2 cellular contexts compared by ENCODE assay signal in the genomic region with DNA sequence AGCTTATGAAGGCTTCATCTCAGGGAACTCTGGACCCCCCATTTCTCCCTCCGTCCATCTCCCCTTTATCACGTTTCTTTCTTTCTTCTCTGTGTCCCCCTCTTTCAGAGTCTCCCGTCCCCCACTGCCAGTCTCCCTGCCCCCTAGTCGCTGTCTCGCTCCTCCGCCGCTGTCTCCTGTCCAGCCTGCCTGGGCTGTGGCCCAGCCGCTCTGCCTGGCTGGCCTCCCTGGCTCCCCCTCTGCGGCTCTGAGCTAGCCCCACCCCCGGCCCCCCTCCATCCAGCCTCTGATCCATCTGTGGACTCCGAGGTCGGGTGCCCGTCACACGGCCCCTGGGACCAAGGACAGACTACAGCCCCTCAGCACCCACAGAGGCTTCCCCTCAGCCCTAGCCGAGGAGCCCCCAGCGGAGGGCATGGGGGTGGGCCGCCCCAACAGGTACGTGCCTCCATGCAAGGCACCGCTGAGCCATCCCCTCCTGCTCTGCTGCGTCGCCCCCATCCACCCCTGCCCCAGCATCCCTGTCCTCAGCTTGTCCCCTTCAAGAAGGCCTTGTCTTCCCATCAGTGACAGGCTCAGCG.
TF ChIP-seq lines count a peak whose summit lies in the region.

No MANE protein-coding gene starts in this region.

TF ChIP-seq in SK-N-SH, 30 proteins besides CTCF, POLR2A, EP300 and RAD21 (continued from another document):
- no peak for TF ChIP-seq TAF1 (IDR thresholded peaks at IDR 0.05; ENCODE audit: borderline replicate concordance, low read depth, low read length)
- TF ChIP-seq RXRA (IDR thresholded peaks at IDR 0.05; ENCODE audit: borderline replicate concordance, low read depth): no peak
- TF ChIP-seq SIN3A (IDR thresholded peaks at IDR 0.05; ENCODE audit: borderline replicate concordance, low read depth, low read length): no peak
- TF ChIP-seq POLR2AphosphoS5 (IDR thresholded peaks at IDR 0.05; ENCODE audit: low read depth, low read length): no peak
- no peak for TF ChIP-seq MEF2A (IDR thresholded peaks at IDR 0.05; ENCODE audit: borderline replicate concordance, low read depth)
- TF ChIP-seq, protein P1, sequence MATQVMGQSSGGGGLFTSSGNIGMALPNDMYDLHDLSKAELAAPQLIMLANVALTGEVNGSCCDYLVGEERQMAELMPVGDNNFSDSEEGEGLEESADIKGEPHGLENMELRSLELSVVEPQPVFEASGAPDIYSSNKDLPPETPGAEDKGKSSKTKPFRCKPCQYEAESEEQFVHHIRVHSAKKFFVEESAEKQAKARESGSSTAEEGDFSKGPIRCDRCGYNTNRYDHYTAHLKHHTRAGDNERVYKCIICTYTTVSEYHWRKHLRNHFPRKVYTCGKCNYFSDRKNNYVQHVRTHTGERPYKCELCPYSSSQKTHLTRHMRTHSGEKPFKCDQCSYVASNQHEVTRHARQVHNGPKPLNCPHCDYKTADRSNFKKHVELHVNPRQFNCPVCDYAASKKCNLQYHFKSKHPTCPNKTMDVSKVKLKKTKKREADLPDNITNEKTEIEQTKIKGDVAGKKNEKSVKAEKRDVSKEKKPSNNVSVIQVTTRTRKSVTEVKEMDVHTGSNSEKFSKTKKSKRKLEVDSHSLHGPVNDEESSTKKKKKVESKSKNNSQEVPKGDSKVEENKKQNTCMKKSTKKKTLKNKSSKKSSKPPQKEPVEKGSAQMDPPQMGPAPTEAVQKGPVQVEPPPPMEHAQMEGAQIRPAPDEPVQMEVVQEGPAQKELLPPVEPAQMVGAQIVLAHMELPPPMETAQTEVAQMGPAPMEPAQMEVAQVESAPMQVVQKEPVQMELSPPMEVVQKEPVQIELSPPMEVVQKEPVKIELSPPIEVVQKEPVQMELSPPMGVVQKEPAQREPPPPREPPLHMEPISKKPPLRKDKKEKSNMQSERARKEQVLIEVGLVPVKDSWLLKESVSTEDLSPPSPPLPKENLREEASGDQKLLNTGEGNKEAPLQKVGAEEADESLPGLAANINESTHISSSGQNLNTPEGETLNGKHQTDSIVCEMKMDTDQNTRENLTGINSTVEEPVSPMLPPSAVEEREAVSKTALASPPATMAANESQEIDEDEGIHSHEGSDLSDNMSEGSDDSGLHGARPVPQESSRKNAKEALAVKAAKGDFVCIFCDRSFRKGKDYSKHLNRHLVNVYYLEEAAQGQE (IDR thresholded peaks at IDR 0.05; ENCODE audit: low read depth, low read length): no peak
- no peak for TF ChIP-seq SMC3 (IDR thresholded peaks at IDR 0.05; ENCODE audit: low read depth, low read length)
- no peak for TF ChIP-seq CHD2 (IDR thresholded peaks at IDR 0.05; ENCODE audit: low read length, partially characterized antibody)
- TF ChIP-seq EZH2phosphoT487 (IDR thresholded peaks at IDR 0.05; ENCODE audit: borderline replicate concordance, low read depth): no peak
- TF ChIP-seq, protein P2, sequence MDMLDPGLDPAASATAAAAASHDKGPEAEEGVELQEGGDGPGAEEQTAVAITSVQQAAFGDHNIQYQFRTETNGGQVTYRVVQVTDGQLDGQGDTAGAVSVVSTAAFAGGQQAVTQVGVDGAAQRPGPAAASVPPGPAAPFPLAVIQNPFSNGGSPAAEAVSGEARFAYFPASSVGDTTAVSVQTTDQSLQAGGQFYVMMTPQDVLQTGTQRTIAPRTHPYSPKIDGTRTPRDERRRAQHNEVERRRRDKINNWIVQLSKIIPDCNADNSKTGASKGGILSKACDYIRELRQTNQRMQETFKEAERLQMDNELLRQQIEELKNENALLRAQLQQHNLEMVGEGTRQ (IDR thresholded peaks at IDR 0.05; ENCODE audit: borderline replicate concordance, low read depth, low read length): no peak

TF ChIP-seq in SK-N-SH treated with all-trans-retinoic acid at 6 μM for 48 hours, 23 proteins besides CTCF, POLR2A, EP300 and RAD21 (continued from another document):
- TF ChIP-seq, protein P3, sequence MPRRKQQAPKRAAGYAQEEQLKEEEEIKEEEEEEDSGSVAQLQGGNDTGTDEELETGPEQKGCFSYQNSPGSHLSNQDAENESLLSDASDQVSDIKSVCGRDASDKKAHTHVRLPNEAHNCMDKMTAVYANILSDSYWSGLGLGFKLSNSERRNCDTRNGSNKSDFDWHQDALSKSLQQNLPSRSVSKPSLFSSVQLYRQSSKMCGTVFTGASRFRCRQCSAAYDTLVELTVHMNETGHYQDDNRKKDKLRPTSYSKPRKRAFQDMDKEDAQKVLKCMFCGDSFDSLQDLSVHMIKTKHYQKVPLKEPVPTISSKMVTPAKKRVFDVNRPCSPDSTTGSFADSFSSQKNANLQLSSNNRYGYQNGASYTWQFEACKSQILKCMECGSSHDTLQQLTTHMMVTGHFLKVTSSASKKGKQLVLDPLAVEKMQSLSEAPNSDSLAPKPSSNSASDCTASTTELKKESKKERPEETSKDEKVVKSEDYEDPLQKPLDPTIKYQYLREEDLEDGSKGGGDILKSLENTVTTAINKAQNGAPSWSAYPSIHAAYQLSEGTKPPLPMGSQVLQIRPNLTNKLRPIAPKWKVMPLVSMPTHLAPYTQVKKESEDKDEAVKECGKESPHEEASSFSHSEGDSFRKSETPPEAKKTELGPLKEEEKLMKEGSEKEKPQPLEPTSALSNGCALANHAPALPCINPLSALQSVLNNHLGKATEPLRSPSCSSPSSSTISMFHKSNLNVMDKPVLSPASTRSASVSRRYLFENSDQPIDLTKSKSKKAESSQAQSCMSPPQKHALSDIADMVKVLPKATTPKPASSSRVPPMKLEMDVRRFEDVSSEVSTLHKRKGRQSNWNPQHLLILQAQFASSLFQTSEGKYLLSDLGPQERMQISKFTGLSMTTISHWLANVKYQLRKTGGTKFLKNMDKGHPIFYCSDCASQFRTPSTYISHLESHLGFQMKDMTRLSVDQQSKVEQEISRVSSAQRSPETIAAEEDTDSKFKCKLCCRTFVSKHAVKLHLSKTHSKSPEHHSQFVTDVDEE (CRISPR knock-in tag; IDR thresholded peaks at IDR 0.05): no peak
- no peak for TF ChIP-seq ZNF8 (CRISPR knock-in tag; IDR thresholded peaks at IDR 0.05)
